In the genomic region with DNA sequence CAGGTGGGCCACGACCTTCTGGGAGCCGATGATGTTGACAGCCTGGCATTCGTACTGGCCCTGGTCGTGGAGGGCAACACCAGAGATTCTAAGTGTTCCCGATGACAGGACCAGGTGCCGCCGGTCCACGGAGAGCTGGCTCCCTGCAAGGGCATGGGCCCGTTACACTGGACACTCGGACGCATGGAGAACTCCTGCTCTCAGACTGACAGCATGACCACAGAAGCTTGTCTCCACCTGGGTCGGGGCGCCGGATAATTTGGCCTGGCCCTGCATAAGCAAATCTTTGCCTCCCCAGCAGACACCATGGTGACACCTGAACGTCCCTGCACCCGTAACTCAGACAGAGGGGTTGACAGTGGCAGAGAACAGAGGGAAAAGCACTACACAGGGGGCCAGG, we compare ENCODE assay signal across 16 cellular contexts.
"Had no signal": no experiment of that assay in that cellular context is flagged by ENCODE, and none has a peak within 500 bp of the region (broad histone marks: within the 10 kb centered on the region; RNA-seq: fewer than 3 reads in every experiment).

No MANE protein-coding gene starts in this region.

- H3K27ac ChIP-seq: esophagus squamous epithelium, parathyroid adenoma, upper lobe of right lung had no signal

- H3K9me3 Mint-ChIP-seq: activated naive CD4-positive, alpha-beta T cell treated with anti-CD3 and anti-CD28 coated beads for 36 hours; activated T-helper 17 cell treated with anti-CD3 and anti-CD28 coated beads, Interleukin-2, amount 50 U/mL, for 72 hours; mesothelial cell of epicardium had no signal

- H3K27ac Mint-ChIP-seq: activated naive CD4-positive, alpha-beta T cell treated with anti-CD3 and anti-CD28 coated beads for 36 hours; activated T-helper 17 cell treated with anti-CD3 and anti-CD28 coated beads, Interleukin-2, amount 50 U/mL, for 72 hours; mesothelial cell of epicardium had no signal

- H3K4me1 Mint-ChIP-seq: activated T-helper 17 cell treated with anti-CD3 and anti-CD28 coated beads, Interleukin-2, amount 50 U/mL, for 72 hours; mesothelial cell of epicardium had no signal

- H3K4me3 Mint-ChIP-seq: activated naive CD4-positive, alpha-beta T cell treated with anti-CD3 and anti-CD28 coated beads for 36 hours; activated T-helper 17 cell treated with anti-CD3 and anti-CD28 coated beads, Interleukin-2, amount 50 U/mL, for 72 hours; mesothelial cell of epicardium had no signal

- DNase-seq: activated CD4-positive, CD25-positive, alpha-beta regulatory T cell treated with anti-CD3 and anti-CD28 coated beads, Interleukin-2, amount 50 U/mL, for 72 hours; activated naive CD4-positive, alpha-beta T cell treated with anti-CD3 and anti-CD28 coated beads for 36 hours; activated T-cell treated with anti-CD3 and anti-CD28 coated beads for 4 hours; esophagus squamous epithelium; hippocampal formation; retina; small intestine; stimulated activated CD4-positive, alpha-beta T cell treated with anti-CD3 and anti-CD28 coated beads, Interleukin-4, amount 100 ng/mL, for 4 hours; stimulated activated CD8-positive, alpha-beta memory T cell treated with anti-CD3 and anti-CD28 coated beads, Interleukin-4, amount 100 ng/mL, for 48 hours; stimulated activated naive CD8-positive, alpha-beta T cell treated with anti-CD3 and anti-CD28 coated beads, Interleukin-15, Interleukin-2, amounts not matched to agents 100 U/mL and 50 U/mL, for 24 hours; T-helper 1 cell; T1000; upper lobe of right lung had no signal

- H3K4me1 ChIP-seq: esophagus squamous epithelium, parathyroid adenoma, upper lobe of right lung had no signal

- H3K27me3 ChIP-seq: esophagus squamous epithelium, upper lobe of right lung had no signal

- H3K9me3 ChIP-seq: esophagus squamous epithelium, upper lobe of right lung had no signal

- H3K4me3 ChIP-seq: esophagus squamous epithelium, upper lobe of right lung had no signal

- ATAC-seq: activated T-helper 17 cell treated with anti-CD3 and anti-CD28 coated beads, Interleukin-2, amount 50 U/mL, for 72 hours; stimulated activated naive CD8-positive, alpha-beta T cell treated with anti-CD3 and anti-CD28 coated beads, Interleukin-15, Interleukin-2, amounts not matched to agents 100 U/mL and 50 U/mL, for 24 hours; upper lobe of right lung had no signal
